19 cellular contexts compared by ENCODE assay signal in genomic region chr1:106194206-106194605, GRCh38.
A peak's percentile ranks its signal among the peaks of the same experiment; 100 is the strongest.
DNase-seq lines count a peak whose midpoint lies in the region; ATAC-seq, FAIRE-seq and TF ChIP-seq lines count a peak whose summit lies in the region.
"Had no signal": no experiment of that assay in that cellular context is flagged by ENCODE, and none has a peak within 500 bp of the region (broad histone marks: within the 10 kb centered on the region; RNA-seq: fewer than 3 reads in every experiment).

No MANE protein-coding gene starts in this region.

- H3K9me3 Mint-ChIP-seq in GM23338, result peaks cover 6% of the 10 kb centered on the region; the same call in 2 of the 3 replicates
- H3K9me3 Mint-ChIP-seq in neural progenitor cell, result peaks cover 26% of the 10 kb centered on the region

- peak; percentile 21 to 27; a peak in 2 of 4 replicates for TF ChIP-seq RAD21 in H1 (IDR thresholded peaks at IDR 0.05 in 1 of 2, conservative IDR thresholded peaks at IDR 0.05 in 1 of 2; ENCODE audit: low read depth in 2 of 2, low read length in 2 of 2)

- H3K4me3 ChIP-seq in GM23338, result no peak overlapping the region
- no peak overlapping the region for H3K4me3 ChIP-seq in H1 (ENCODE audit: extremely low read depth in 1 of 4, insufficient read depth in 2 of 4, low read depth in 3 of 4, low read length in 4 of 4)
- H3K4me3 ChIP-seq in neural progenitor cell, result no peak overlapping the region
- H3K4me3 ChIP-seq: A549, BLaER1, GM12878, GM23248, K562 had no signal

- peaks cover 4% of the 10 kb centered on the region; the same call in 1 of the 2 replicates for H3K9me2 ChIP-seq in GM23338 (ENCODE audit: insufficient read depth)

- H2BK12ac ChIP-seq in H1 (ENCODE audit: low read depth, low read length), result no peak overlapping the region

- no peak overlapping the region for H3K14ac ChIP-seq in H1 (ENCODE audit: insufficient read length)

- H4K20me1 ChIP-seq in GM23338 (replicated peaks; ENCODE audit: insufficient read depth) (no peaks in the 10 kb centered on the region), H1 (replicated peaks in 1 of 2; ENCODE audit: control insufficient read depth in 1 of 2, insufficient read depth in 2 of 2, low read length in 2 of 2) (no peaks in the 10 kb centered on the region), neural progenitor cell (ENCODE audit: low read depth) (no peaks in the 10 kb centered on the region)
- H4K20me1 ChIP-seq: BLaER1 had no signal

- no peaks in the 10 kb centered on the region for H3K27me3 ChIP-seq in GM23338 (ENCODE audit: insufficient read depth)
- H3K27me3 ChIP-seq in H1 (replicated peaks in 1 of 4; ENCODE audit: control insufficient read depth in 3 of 4, extremely low read depth in 1 of 4, insufficient read depth in 3 of 4, low read length in 3 of 4), result no peaks in the 10 kb centered on the region
- H3K27me3 ChIP-seq in neural progenitor cell, result no peaks in the 10 kb centered on the region
- H3K27me3 ChIP-seq: BLaER1 had no signal

- no peak overlapping the region for H2BK5ac ChIP-seq in H1 (ENCODE audit: low read depth, low read length)

- H3K36me3 Mint-ChIP-seq in GM23338 (ENCODE audit: low read depth) (peaks cover 3% of the 10 kb centered on the region; the same call in 1 of the 3 replicates), neural progenitor cell (no peaks in the 10 kb centered on the region)
- H3K36me3 Mint-ChIP-seq: CD8-positive, alpha-beta T cell had no signal

- no peak overlapping the region for H4K91ac ChIP-seq in H1 (replicated peaks; ENCODE audit: insufficient read length, low read length)

- H3K79me1 ChIP-seq in H1 (ENCODE audit: low read depth, low read length), result no peaks in the 10 kb centered on the region

- H3K18ac ChIP-seq in H1 (ENCODE audit: extremely low read depth, low read length), result no peak overlapping the region

- H3K4me1 Mint-ChIP-seq in GM23338 (no peaks in the 10 kb centered on the region), neural progenitor cell (no peaks in the 10 kb centered on the region)

- H2BK120ac ChIP-seq in H1 (replicated peaks; ENCODE audit: low read depth, low read length), result no peak overlapping the region

- no peak overlapping the region for H3K56ac ChIP-seq in H1 (replicated peaks; ENCODE audit: insufficient read length, low read depth, low read length)

- H3K9ac ChIP-seq in H1 (replicated peaks in 1 of 4; ENCODE audit: extremely low read depth in 1 of 4, low read depth in 3 of 4, low read length in 3 of 4) (no peak overlapping the region), neural progenitor cell (no peak overlapping the region)
- H3K9ac ChIP-seq: BLaER1, GM23248 had no signal

- CTCF ChIA-PET in H1 (lab: Charles Lee; ENCODE audit: partially characterized antibody), result interaction anchor here (0.8 kb wide), 1 partner anchor 9 kb away, joined by 3 read pairs; no protein-coding TSS in a partner anchor

- no peaks in the 10 kb centered on the region for H3K27me3 Mint-ChIP-seq in GM23338 (ENCODE audit: insufficient read depth, low read depth, poor library complexity)
- H3K27me3 Mint-ChIP-seq in neural progenitor cell (ENCODE audit: insufficient read depth, low read depth), result peaks cover 2% of the 10 kb centered on the region

- no peak overlapping the region for H3K23ac ChIP-seq in H1 (ENCODE audit: insufficient read length)

- H2AK5ac ChIP-seq in H1 (ENCODE audit: low read depth, low read length), result no peak overlapping the region

- in situ Hi-C loops in GM13977 (cut with MboI; ENCODE audit: low pct_unique_long_range_greater_than_20kb, low sequenced_read_pairs, unreplicated experiment), result no loop called here

- H3K4me2 ChIP-seq in GM23338 (no peak overlapping the region), H1 (ENCODE audit: insufficient read depth in 1 of 2, low read depth in 2 of 2, low read length in 2 of 2) (no peak overlapping the region), neural progenitor cell (no peak overlapping the region)
- H3K4me2 ChIP-seq: A549, BLaER1 had no signal

- no peaks in the 10 kb centered on the region for H3K23me2 ChIP-seq in H1 (ENCODE audit: low read depth, low read length)

- no peak overlapping the region for H2BK15ac ChIP-seq in H1 (ENCODE audit: low read length)

- H3K4me1 ChIP-seq in GM23338 (ENCODE audit: insufficient read depth) (no peaks in the 10 kb centered on the region), H1 (replicated peaks in 1 of 4; ENCODE audit: control insufficient read depth in 3 of 4, insufficient read depth in 4 of 4, low read length in 3 of 4) (no peaks in the 10 kb centered on the region), neural progenitor cell (no peaks in the 10 kb centered on the region)
- H3K4me1 ChIP-seq: A549, BLaER1 had no signal

- H3F3A ChIP-seq in GM23338 (replicated peaks; ENCODE audit: low read depth) (no peaks in the 10 kb centered on the region), neural progenitor cell (ENCODE audit: low read depth) (no peaks in the 10 kb centered on the region)

- no peak overlapping the region for H2BK20ac ChIP-seq in H1 (ENCODE audit: low read length)

- FAIRE-seq in H1 (lab: Jason Lieb, UNC), result no peak
- FAIRE-seq: A549, GM12878, HTR-8/SVneo, K562 had no signal

- H3K27ac Mint-ChIP-seq in GM23338 (no peak overlapping the region), neural progenitor cell (no peak overlapping the region)
- H3K27ac Mint-ChIP-seq: CD8-positive, alpha-beta T cell had no signal

- H2AFZ ChIP-seq in GM23338 (no peak overlapping the region; the same call in 1 of the 2 replicates), H1 (ENCODE audit: low read length) (no peak overlapping the region), neural progenitor cell (replicated peaks) (no peak overlapping the region)
- H2AFZ ChIP-seq: GM23248 had no signal

- no peak for TF ChIP-seq POLR2A in H1 (IDR thresholded peaks at IDR 0.05; ENCODE audit: control extremely low read depth in 1 of 2, low read depth in 2 of 2, low read length in 2 of 2)

- H3K36me3 ChIP-seq in GM23338 (ENCODE audit: insufficient read depth) (no peaks in the 10 kb centered on the region), H1 (ENCODE audit: control insufficient read depth in 2 of 4, insufficient read depth in 4 of 4, low read length in 3 of 4) (no peaks in the 10 kb centered on the region), neural progenitor cell (no peaks in the 10 kb centered on the region)
- H3K36me3 ChIP-seq: BLaER1 had no signal

- ATAC-seq in GM23338 (no peak), HG03378 (IDR thresholded peaks at IDR 0.05; ENCODE audit: unreplicated experiment) (no peak)
- ATAC-seq: A549; CD8-positive, alpha-beta T cell; GM12878; K562 had no signal

- H3K9me3 ChIP-seq in H1 (ENCODE audit: insufficient read depth in 2 of 2, low read depth in 1 of 2, low read length in 1 of 2), result no peaks in the 10 kb centered on the region
- no peaks in the 10 kb centered on the region for H3K9me3 ChIP-seq in neural progenitor cell (ENCODE audit: low read depth)
- H3K9me3 ChIP-seq: A549 had no signal

- H3K4me3 Mint-ChIP-seq in GM23338 (no peak overlapping the region), neural progenitor cell (no peak overlapping the region)
- H3K4me3 Mint-ChIP-seq: CD8-positive, alpha-beta T cell had no signal

- no peak overlapping the region for H4K8ac ChIP-seq in H1 (ENCODE audit: extremely low read depth, insufficient read depth, low read length)

- TF ChIP-seq CTCF in GM23338 (conservative IDR thresholded peaks at IDR 0.05; ENCODE audit: low read depth in 2 of 2) (peak; percentile 37 to 46), H1 (IDR thresholded peaks at IDR 0.05; ENCODE audit: control extremely low read depth in 1 of 3, insufficient read depth in 1 of 3, low read depth in 1 of 3, low read length in 3 of 3) (peak in 1 of 3 experiments; percentile 40; a peak in 2 of 4 replicates), neural progenitor cell (IDR thresholded peaks at IDR 0.05) (peak; percentile 14), GM13977 (IDR thresholded peaks at IDR 0.05; ENCODE audit: extremely low read depth, insufficient read depth, missing control alignments) (no peak)

- no peak overlapping the region for H3K4ac ChIP-seq in H1 (replicated peaks; ENCODE audit: insufficient read length, low read depth, low read length)

- H3K27ac ChIP-seq in GM23338 (ENCODE audit: low read depth) (no peak overlapping the region), H1 (ENCODE audit: low read depth, low read length) (no peak overlapping the region), neural progenitor cell (no peak overlapping the region)
- H3K27ac ChIP-seq: A549, BLaER1, GM23248 had no signal

- no peak for TF ChIP-seq EP300 in H1 (IDR thresholded peaks at IDR 0.05; ENCODE audit: borderline replicate concordance in 1 of 2, low read depth in 2 of 2, low read length in 2 of 2)

- no peak overlapping the region for H4K5ac ChIP-seq in H1 (ENCODE audit: insufficient read length, low read depth, low read length)

- H3K79me2 ChIP-seq in GM23338 (replicated peaks; ENCODE audit: insufficient read depth), result no peaks in the 10 kb centered on the region
- no peaks in the 10 kb centered on the region for H3K79me2 ChIP-seq in H1 (ENCODE audit: control insufficient read depth in 1 of 2, insufficient read depth in 2 of 2, low read length in 2 of 2)
- no peaks in the 10 kb centered on the region for H3K79me2 ChIP-seq in neural progenitor cell (ENCODE audit: low read depth)

- POLR2A ChIA-PET in H1 (lab: Charles Lee; ENCODE audit: partially characterized antibody), result no interaction called here

- DNase-seq in GM23338 (ENCODE audit: low spot score) (peak; percentile 16), H1 (ENCODE audit: low read depth in 1 of 2, low spot score in 2 of 2) (no peak), neural progenitor cell (ENCODE audit: low spot score) (no peak), GM13977 (ENCODE audit: low spot score) (no peak), SHP77 (lab: John Stamatoyannopoulos, UW) (no peak), DMS79 (lab: John Stamatoyannopoulos, UW) (no peak)
- DNase-seq: Calu3; CD8-positive, alpha-beta T cell; DND-41; EL; GM23248; H7; IMR-90 had no signal

TF ChIP-seq in GM23338, 12 proteins besides CTCF, POLR2A, EP300 and RAD21 (continues in another document):
- TF ChIP-seq EZH2phosphoT487 (IDR thresholded peaks at IDR 0.05; ENCODE audit: unreplicated experiment), result no peak
- TF ChIP-seq ZNF331 (CRISPR knock-in tag; IDR thresholded peaks at IDR 0.05; ENCODE audit: low read depth), result no peak
- TF ChIP-seq POLR2AphosphoS5 (IDR thresholded peaks at IDR 0.05; ENCODE audit: low read depth), result no peak
- TF ChIP-seq ZNF114 (CRISPR knock-in tag; IDR thresholded peaks at IDR 0.05), result no peak
- no peak for TF ChIP-seq NANOG (IDR thresholded peaks at IDR 0.05; ENCODE audit: borderline replicate concordance)
- no peak for TF ChIP-seq CREB1 (CRISPR knock-in tag; IDR thresholded peaks at IDR 0.05; ENCODE audit: low read depth)
- TF ChIP-seq EZH2 (IDR thresholded peaks at IDR 0.05; ENCODE audit: low read depth, unreplicated experiment), result no peak

TF ChIP-seq in H1, 55 proteins besides CTCF, POLR2A, EP300 and RAD21:
- no peak for TF ChIP-seq POU5F1 (IDR thresholded peaks at IDR 0.05; ENCODE audit: low read depth, low read length)
- no peak for TF ChIP-seq CEBPB (IDR thresholded peaks at IDR 0.05; ENCODE audit: low read depth, low read length)
- no peak for TF ChIP-seq JUN (IDR thresholded peaks at IDR 0.05; ENCODE audit: low read depth, low read length)
- TF ChIP-seq GABPA (IDR thresholded peaks at IDR 0.05; ENCODE audit: borderline replicate concordance, insufficient read depth, low read length), result no peak
TF ChIP-seq in H1: peak in this region for 0.
